ENCODE assay signal across 11 cellular contexts in the genomic region with DNA sequence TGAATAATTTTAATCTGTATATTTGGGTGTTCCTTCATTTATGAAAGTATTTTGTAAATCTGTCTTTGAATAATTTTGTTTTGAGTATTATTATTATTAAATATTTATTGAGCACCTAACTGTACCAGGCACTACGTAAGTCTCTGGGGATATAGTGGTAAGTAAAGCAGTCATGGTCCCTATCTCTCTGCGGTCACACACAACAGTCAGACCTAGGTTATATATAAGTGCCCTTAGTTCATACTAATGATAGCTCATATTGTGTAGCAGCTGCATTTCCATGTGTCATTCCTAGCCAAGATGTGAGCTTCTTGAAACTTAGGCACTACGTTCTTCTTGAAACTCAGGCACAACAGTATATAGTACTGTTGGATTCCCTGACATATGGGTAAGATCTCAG. TPM values are rescaled to one million over a fixed set of nuclear protein-coding genes. Genes with fewer than 3 reads are reported as not detected.
A peak's percentile ranks its signal among the peaks of the same experiment; 100 is the strongest.
DNase-seq lines count a peak whose midpoint lies in the region; ATAC-seq and TF ChIP-seq lines count a peak whose summit lies in the region.
"Had no signal": no experiment of that assay in that cellular context is flagged by ENCODE, and none has a peak within 500 bp of the region (broad histone marks: within the 10 kb centered on the region; RNA-seq: fewer than 3 reads in every experiment).

No MANE protein-coding gene starts in this region.

- ATAC-seq in activated naive CD8-positive, alpha-beta T cell treated with anti-CD3 and anti-CD28 coated beads, Interleukin-2, amount 50 U/mL, for 24 hours: no peak
- ATAC-seq in HG02763 (IDR thresholded peaks at IDR 0.05; ENCODE audit: unreplicated experiment) (peak; percentile 57), WTC11 (no peak), GM18520 (IDR thresholded peaks at IDR 0.05; ENCODE audit: unreplicated experiment) (no peak), GM21528 (IDR thresholded peaks at IDR 0.05; ENCODE audit: low FRiP score, unreplicated experiment) (no peak)
- peak; percentile 69 to 90 for ATAC-seq in stimulated activated naive B cell treated with anti-CD40 and anti-IgM and Interleukin-4, amounts not matched to agents 10 μg/mL and 1 μg/mL and 100 μg/mL, for 72 hours (replicated peaks)

- DNase-seq in activated naive CD8-positive, alpha-beta T cell treated with anti-CD3 and anti-CD28 coated beads, Interleukin-2, amount 50 U/mL, for 24 hours: no peak
- no peak for DNase-seq in WTC11 (ENCODE audit: low spot score)
- DNase-seq in stimulated activated naive B cell treated with anti-CD40 and anti-IgM and Interleukin-4, amounts not matched to agents 10 μg/mL and 1 μg/mL and 100 μg/mL, for 72 hours: no peak
- DNase-seq in NCI-H748 treated with DMSO at 0.1 percent for 48 hours (lab: John Stamatoyannopoulos, UW): no peak
- DNase-seq: colonic mucosa, NCI-H1105, retina had no signal

- CTCF ChIA-PET in WTC11 (lab: Charles Lee): interaction anchor here (0.6 to 2.1 kb wide), 11 partner anchors 10 to 142 kb away, joined by 3 to 17 read pairs (median 5); a partner anchor contains a TSS

- H3K4me1 Mint-ChIP-seq in activated naive CD8-positive, alpha-beta T cell (ENCODE audit: low read depth): peaks cover 63% of the 10 kb centered on the region
- H3K4me1 Mint-ChIP-seq in activated naive CD8-positive, alpha-beta T cell treated with anti-CD3 and anti-CD28 coated beads, Interleukin-2, amount 50 U/mL, for 24 hours: peaks cover 48% of the 10 kb centered on the region
- H3K4me1 Mint-ChIP-seq in WTC11: peaks cover 18% of the 10 kb centered on the region
- peaks cover 16 to 54% of the 10 kb centered on the region in 2 donors for H3K4me1 Mint-ChIP-seq in stimulated activated naive B cell treated with anti-CD40 and anti-IgM and Interleukin-4, amounts not matched to agents 10 μg/mL and 1 μg/mL and 100 μg/mL, for 72 hours

- H3K4me3 Mint-ChIP-seq in activated naive CD8-positive, alpha-beta T cell: no peak overlapping the region
- no peak overlapping the region for H3K4me3 Mint-ChIP-seq in activated naive CD8-positive, alpha-beta T cell treated with anti-CD3 and anti-CD28 coated beads, Interleukin-2, amount 50 U/mL, for 24 hours
- no peak overlapping the region for H3K4me3 Mint-ChIP-seq in WTC11
- H3K4me3 Mint-ChIP-seq in stimulated activated naive B cell treated with anti-CD40 and anti-IgM and Interleukin-4, amounts not matched to agents 10 μg/mL and 1 μg/mL and 100 μg/mL, for 72 hours: no peak overlapping the region

- H3K9me3 Mint-ChIP-seq in activated naive CD8-positive, alpha-beta T cell (ENCODE audit: low read depth): no peaks in the 10 kb centered on the region
- no peaks in the 10 kb centered on the region for H3K9me3 Mint-ChIP-seq in activated naive CD8-positive, alpha-beta T cell treated with anti-CD3 and anti-CD28 coated beads, Interleukin-2, amount 50 U/mL, for 24 hours
- no peaks in the 10 kb centered on the region for H3K9me3 Mint-ChIP-seq in WTC11
- no peaks in the 10 kb centered on the region for H3K9me3 Mint-ChIP-seq in stimulated activated naive B cell treated with anti-CD40 and anti-IgM and Interleukin-4, amounts not matched to agents 10 μg/mL and 1 μg/mL and 100 μg/mL, for 72 hours

- H3K27ac Mint-ChIP-seq in activated naive CD8-positive, alpha-beta T cell: peak overlapping the region; percentile 0
- H3K27ac Mint-ChIP-seq in activated naive CD8-positive, alpha-beta T cell treated with anti-CD3 and anti-CD28 coated beads, Interleukin-2, amount 50 U/mL, for 24 hours: no peak overlapping the region
- H3K27ac Mint-ChIP-seq in WTC11: peak overlapping the region; percentile 17; the same call in 1 of the 2 replicates
- H3K27ac Mint-ChIP-seq in stimulated activated naive B cell treated with anti-CD40 and anti-IgM and Interleukin-4, amounts not matched to agents 10 μg/mL and 1 μg/mL and 100 μg/mL, for 72 hours: no peak overlapping the region

- TF ChIP-seq CTCF in WTC11 (IDR thresholded peaks at IDR 0.05): no peak

- no peaks in the 10 kb centered on the region for H3K36me3 Mint-ChIP-seq in activated naive CD8-positive, alpha-beta T cell
- H3K36me3 Mint-ChIP-seq in activated naive CD8-positive, alpha-beta T cell treated with anti-CD3 and anti-CD28 coated beads, Interleukin-2, amount 50 U/mL, for 24 hours (ENCODE audit: low read depth): peaks cover 13% of the 10 kb centered on the region
- H3K36me3 Mint-ChIP-seq in WTC11: peaks cover 11% of the 10 kb centered on the region
- peaks cover 20 to 30% of the 10 kb centered on the region in 2 donors for H3K36me3 Mint-ChIP-seq in stimulated activated naive B cell treated with anti-CD40 and anti-IgM and Interleukin-4, amounts not matched to agents 10 μg/mL and 1 μg/mL and 100 μg/mL, for 72 hours

- no peaks in the 10 kb centered on the region for H3K27me3 Mint-ChIP-seq in activated naive CD8-positive, alpha-beta T cell
- H3K27me3 Mint-ChIP-seq in activated naive CD8-positive, alpha-beta T cell treated with anti-CD3 and anti-CD28 coated beads, Interleukin-2, amount 50 U/mL, for 24 hours: no peaks in the 10 kb centered on the region
- H3K27me3 Mint-ChIP-seq in WTC11 (ENCODE audit: low read depth): no peaks in the 10 kb centered on the region
- H3K27me3 Mint-ChIP-seq in stimulated activated naive B cell treated with anti-CD40 and anti-IgM and Interleukin-4, amounts not matched to agents 10 μg/mL and 1 μg/mL and 100 μg/mL, for 72 hours: no peaks in the 10 kb centered on the region

- POLR2A ChIA-PET in WTC11 (lab: Charles Lee): interaction anchor here (1.0 kb wide), 1 partner anchor 13 kb away, joined by 3 read pairs; a partner anchor contains a TSS

TF ChIP-seq in WTC11, 78 proteins besides CTCF, POLR2A, EP300 and RAD21:
- TF ChIP-seq, protein P1, sequence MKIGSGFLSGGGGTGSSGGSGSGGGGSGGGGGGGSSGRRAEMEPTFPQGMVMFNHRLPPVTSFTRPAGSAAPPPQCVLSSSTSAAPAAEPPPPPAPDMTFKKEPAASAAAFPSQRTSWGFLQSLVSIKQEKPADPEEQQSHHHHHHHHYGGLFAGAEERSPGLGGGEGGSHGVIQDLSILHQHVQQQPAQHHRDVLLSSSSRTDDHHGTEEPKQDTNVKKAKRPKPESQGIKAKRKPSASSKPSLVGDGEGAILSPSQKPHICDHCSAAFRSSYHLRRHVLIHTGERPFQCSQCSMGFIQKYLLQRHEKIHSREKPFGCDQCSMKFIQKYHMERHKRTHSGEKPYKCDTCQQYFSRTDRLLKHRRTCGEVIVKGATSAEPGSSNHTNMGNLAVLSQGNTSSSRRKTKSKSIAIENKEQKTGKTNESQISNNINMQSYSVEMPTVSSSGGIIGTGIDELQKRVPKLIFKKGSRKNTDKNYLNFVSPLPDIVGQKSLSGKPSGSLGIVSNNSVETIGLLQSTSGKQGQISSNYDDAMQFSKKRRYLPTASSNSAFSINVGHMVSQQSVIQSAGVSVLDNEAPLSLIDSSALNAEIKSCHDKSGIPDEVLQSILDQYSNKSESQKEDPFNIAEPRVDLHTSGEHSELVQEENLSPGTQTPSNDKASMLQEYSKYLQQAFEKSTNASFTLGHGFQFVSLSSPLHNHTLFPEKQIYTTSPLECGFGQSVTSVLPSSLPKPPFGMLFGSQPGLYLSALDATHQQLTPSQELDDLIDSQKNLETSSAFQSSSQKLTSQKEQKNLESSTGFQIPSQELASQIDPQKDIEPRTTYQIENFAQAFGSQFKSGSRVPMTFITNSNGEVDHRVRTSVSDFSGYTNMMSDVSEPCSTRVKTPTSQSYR (CRISPR knock-in tag; IDR thresholded peaks at IDR 0.05): no peak
- no peak for TF ChIP-seq ZNF121 (CRISPR knock-in tag; IDR thresholded peaks at IDR 0.05)
- TF ChIP-seq, protein P2, sequence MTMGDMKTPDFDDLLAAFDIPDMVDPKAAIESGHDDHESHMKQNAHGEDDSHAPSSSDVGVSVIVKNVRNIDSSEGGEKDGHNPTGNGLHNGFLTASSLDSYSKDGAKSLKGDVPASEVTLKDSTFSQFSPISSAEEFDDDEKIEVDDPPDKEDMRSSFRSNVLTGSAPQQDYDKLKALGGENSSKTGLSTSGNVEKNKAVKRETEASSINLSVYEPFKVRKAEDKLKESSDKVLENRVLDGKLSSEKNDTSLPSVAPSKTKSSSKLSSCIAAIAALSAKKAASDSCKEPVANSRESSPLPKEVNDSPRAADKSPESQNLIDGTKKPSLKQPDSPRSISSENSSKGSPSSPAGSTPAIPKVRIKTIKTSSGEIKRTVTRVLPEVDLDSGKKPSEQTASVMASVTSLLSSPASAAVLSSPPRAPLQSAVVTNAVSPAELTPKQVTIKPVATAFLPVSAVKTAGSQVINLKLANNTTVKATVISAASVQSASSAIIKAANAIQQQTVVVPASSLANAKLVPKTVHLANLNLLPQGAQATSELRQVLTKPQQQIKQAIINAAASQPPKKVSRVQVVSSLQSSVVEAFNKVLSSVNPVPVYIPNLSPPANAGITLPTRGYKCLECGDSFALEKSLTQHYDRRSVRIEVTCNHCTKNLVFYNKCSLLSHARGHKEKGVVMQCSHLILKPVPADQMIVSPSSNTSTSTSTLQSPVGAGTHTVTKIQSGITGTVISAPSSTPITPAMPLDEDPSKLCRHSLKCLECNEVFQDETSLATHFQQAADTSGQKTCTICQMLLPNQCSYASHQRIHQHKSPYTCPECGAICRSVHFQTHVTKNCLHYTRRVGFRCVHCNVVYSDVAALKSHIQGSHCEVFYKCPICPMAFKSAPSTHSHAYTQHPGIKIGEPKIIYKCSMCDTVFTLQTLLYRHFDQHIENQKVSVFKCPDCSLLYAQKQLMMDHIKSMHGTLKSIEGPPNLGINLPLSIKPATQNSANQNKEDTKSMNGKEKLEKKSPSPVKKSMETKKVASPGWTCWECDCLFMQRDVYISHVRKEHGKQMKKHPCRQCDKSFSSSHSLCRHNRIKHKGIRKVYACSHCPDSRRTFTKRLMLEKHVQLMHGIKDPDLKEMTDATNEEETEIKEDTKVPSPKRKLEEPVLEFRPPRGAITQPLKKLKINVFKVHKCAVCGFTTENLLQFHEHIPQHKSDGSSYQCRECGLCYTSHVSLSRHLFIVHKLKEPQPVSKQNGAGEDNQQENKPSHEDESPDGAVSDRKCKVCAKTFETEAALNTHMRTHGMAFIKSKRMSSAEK (CRISPR knock-in tag; IDR thresholded peaks at IDR 0.05; ENCODE audit: borderline replicate concordance): no peak
- no peak for TF ChIP-seq NFE2L1 (CRISPR knock-in tag; IDR thresholded peaks at IDR 0.05)
- no peak for TF ChIP-seq TEAD1 (CRISPR knock-in tag; IDR thresholded peaks at IDR 0.05)
- TF ChIP-seq JAZF1 (CRISPR knock-in tag; IDR thresholded peaks at IDR 0.05): no peak
- TF ChIP-seq ZNF317 (CRISPR knock-in tag; IDR thresholded peaks at IDR 0.05; ENCODE audit: borderline replicate concordance, low read depth): no peak
- no peak for TF ChIP-seq ZNF138 (CRISPR knock-in tag; conservative IDR thresholded peaks at IDR 0.05)
- no peak for TF ChIP-seq GTF2I (CRISPR knock-in tag; conservative IDR thresholded peaks at IDR 0.05)

RNA-seq across cellular contexts. Expression of a gene that starts 12.4 kb away (rescaled TPM):
- total RNA-seq in WTC11 (2021): 76.4 to 89.3 TPM (median 82.3 TPM) in 3 replicates

RNA-seq across cellular contexts. Expression of a gene that starts 22.3 kb away (rescaled TPM):
- total RNA-seq in WTC11 (2021): 52.9 to 65.0 TPM (median 62.6 TPM) in 3 replicates

RNA-seq across cellular contexts. Expression of a gene that starts 31.2 kb away (rescaled TPM):
- 35.2 to 37.0 TPM (median 37.0 TPM) in 3 replicates for total RNA-seq in WTC11 (2021)

RNA-seq across cellular contexts. Expression of a gene that starts 40.6 kb away (rescaled TPM):
- 5.2 to 5.9 TPM (median 5.6 TPM) in 3 replicates for total RNA-seq in WTC11 (2021)

Comparison
In these comparisons a context has a peak if more than half of its experiments do, and no peak if none do; other contexts are left out.
1. H3K27ac Mint-ChIP-seq: peak in activated naive CD8-positive, alpha-beta T cell (single experiment) and WTC11 (single experiment); none in activated naive CD8-positive, alpha-beta T cell treated with anti-CD3 and anti-CD28 coated beads, Interleukin-2, amount 50 U/mL, for 24 hours (single experiment) and stimulated activated naive B cell treated with anti-CD40 and anti-IgM and Interleukin-4, amounts not matched to agents 10 μg/mL and 1 μg/mL and 100 μg/mL, for 72 hours (single experiment).
2. ATAC-seq: peak in HG02763 (single experiment) and stimulated activated naive B cell treated with anti-CD40 and anti-IgM and Interleukin-4, amounts not matched to agents 10 μg/mL and 1 μg/mL and 100 μg/mL, for 72 hours (2 of 2); none in activated naive CD8-positive, alpha-beta T cell treated with anti-CD3 and anti-CD28 coated beads, Interleukin-2, amount 50 U/mL, for 24 hours (single experiment), WTC11 (single experiment), GM18520 (single experiment) and GM21528 (single experiment).